In the genomic region with DNA sequence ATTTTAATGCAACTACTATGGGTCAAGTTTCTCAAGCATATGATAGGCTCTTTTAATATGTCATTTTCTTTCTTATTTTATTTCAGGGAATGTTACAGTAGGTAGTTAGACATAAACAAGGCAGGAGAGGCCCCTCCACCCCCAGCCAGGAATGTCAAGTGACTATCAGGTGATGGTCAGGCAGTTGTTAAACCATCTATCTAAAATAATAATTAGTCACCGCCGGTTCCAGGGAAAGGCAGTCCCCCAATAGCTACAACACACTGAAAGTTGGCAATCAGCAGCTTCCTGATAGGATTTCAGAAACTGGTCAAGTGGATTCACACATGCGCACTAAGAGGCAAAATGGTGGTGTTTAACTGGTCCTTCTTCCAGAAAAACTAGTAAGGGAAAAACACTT, we compare ENCODE assay signal across 25 cellular contexts. TPM values are rescaled to one million over a fixed set of nuclear protein-coding genes. Genes with fewer than 3 reads are reported as not detected.
"Had no signal": no experiment of that assay in that cellular context is flagged by ENCODE, and none has a peak within 500 bp of the region (broad histone marks: within the 10 kb centered on the region; RNA-seq: fewer than 3 reads in every experiment).

No MANE protein-coding gene starts in this region.

- H3K27ac Mint-ChIP-seq: IgD-negative memory B cell had no signal

- H3K4me3 ChIP-seq: K562 had no signal

- H3K36me3 Mint-ChIP-seq: IgD-negative memory B cell had no signal

- H3K27ac ChIP-seq: HL-60, KMS-11, RWPE1 had no signal

- DNase-seq: Kasumi-1; MM.1S; NCI-H1092 treated with DMSO at 0.1 percent for 48 hours; NCI-H1436; NCI-H187; NCI-H2029; NCI-H2081 treated with DMSO at 0.1 percent for 48 hours; NCI-H2171; NCI-H524; NCI-H526 treated with DMSO at 0.1 percent for 48 hours; NCI-H748 treated with DMSO at 0.1 percent for 48 hours; NK-92 treated with Interleukin-12 subunit alpha and Interleukin-12 subunit beta, amount 100 ng/mL, for 24 hours; PC-3; SHP77; SK-N-SH; SW 1271 had no signal

- H3K4me1 Mint-ChIP-seq: IgD-negative memory B cell had no signal

- ATAC-seq: K562, Panc1, PC-3 had no signal

- H3K4me3 Mint-ChIP-seq: IgD-negative memory B cell had no signal

RNA-seq across cellular contexts. Expression of gene OLAH, which starts 9.3 kb away (rescaled TPM):
- total RNA-seq: M059J, OCI-LY7, PC-3, SK-MEL-5 had no signal
